Comparison of ENCODE assay signal across 18 cellular contexts in genomic region chr2:102509749-102510148, GRCh38. TPM values are rescaled to one million over a fixed set of nuclear protein-coding genes. Genes with fewer than 3 reads are reported as not detected.
DNase-seq lines count a peak whose midpoint lies in the region; ATAC-seq, FAIRE-seq and TF ChIP-seq lines count a peak whose summit lies in the region.
"Had no signal": no experiment of that assay in that cellular context is flagged by ENCODE, and none has a peak within 500 bp of the region (broad histone marks: within the 10 kb centered on the region; RNA-seq: fewer than 3 reads in every experiment).

No MANE protein-coding gene starts in this region.

- peaks cover 41% of the 10 kb centered on the region for H3K27me3 Mint-ChIP-seq in activated T-cell treated with anti-CD3 and anti-CD28 coated beads, Interleukin-2, amount 50 U/mL, for 72 hours (ENCODE audit: low read depth)
- peaks cover 15 to 26% of the 10 kb centered on the region in 2 donors for H3K27me3 Mint-ChIP-seq in stimulated activated naive B cell treated with anti-CD40 and anti-IgM and Interleukin-4, amounts not matched to agents 10 μg/mL and 1 μg/mL and 100 μg/mL, for 72 hours

- H3K4me3 ChIP-seq in choroid plexus epithelial cell (ENCODE audit: low read depth, low read length) = no peak overlapping the region
- H3K4me3 ChIP-seq: upper lobe of left lung had no signal

- TF ChIP-seq CTCF in choroid plexus epithelial cell (conservative IDR thresholded peaks at IDR 0.05; ENCODE audit: low read depth, low read length) = no peak

- H3K27ac Mint-ChIP-seq in activated T-cell treated with anti-CD3 and anti-CD28 coated beads, Interleukin-2, amount 50 U/mL, for 72 hours = peak overlapping the region; percentile 27
- peak overlapping the region; percentile 56 for H3K27ac Mint-ChIP-seq in stimulated activated naive B cell treated with anti-CD40 and anti-IgM and Interleukin-4, amounts not matched to agents 10 μg/mL and 1 μg/mL and 100 μg/mL, for 72 hours
- H3K27ac Mint-ChIP-seq: naive thymus-derived CD8-positive, alpha-beta T cell had no signal

- peak overlapping the region in 1 of 2 donors; percentile 33 for H3K4me3 Mint-ChIP-seq in activated T-cell treated with anti-CD3 and anti-CD28 coated beads, Interleukin-2, amount 50 U/mL, for 72 hours
- H3K4me3 Mint-ChIP-seq in stimulated activated naive B cell treated with anti-CD40 and anti-IgM and Interleukin-4, amounts not matched to agents 10 μg/mL and 1 μg/mL and 100 μg/mL, for 72 hours = peak overlapping the region; percentile 2 to 27
- H3K4me3 Mint-ChIP-seq: naive thymus-derived CD8-positive, alpha-beta T cell had no signal

- peak in 1 of 2 donors; percentile 8 for DNase-seq in activated T-cell treated with anti-CD3 and anti-CD28 coated beads, Interleukin-2, amount 50 U/mL, for 72 hours
- DNase-seq in activated T-cell treated with anti-CD3 and anti-CD28 coated beads for 4 hours = no peak
- peak; percentile 28 for DNase-seq in LHCN-M2 (ENCODE audit: low read depth)
- peak; percentile 50 for DNase-seq in choroid plexus epithelial cell (ENCODE audit: low read depth)
- no peak for DNase-seq in stimulated activated naive B cell treated with anti-CD40 and anti-IgM and Interleukin-4, amounts not matched to agents 10 μg/mL and 1 μg/mL and 100 μg/mL, for 72 hours
- no peak for DNase-seq in cerebellar nuclear complex (lab: John Stamatoyannopoulos, UW)
- no peak for DNase-seq in GM19239 (ENCODE audit: insufficient read length, low spot score)
- no peak for DNase-seq in amniotic stem cell (lab: John Stamatoyannopoulos, UW)
- DNase-seq: activated CD4-positive, CD25-positive, alpha-beta regulatory T cell; activated gamma-delta T cell; DMS79; kidney; naive thymus-derived CD8-positive, alpha-beta T cell; NCI-H1105 treated with DMSO at 0.1 percent for 48 hours; NCI-H524; upper lobe of left lung had no signal

- peaks cover 14% of the 10 kb centered on the region for H3K4me1 Mint-ChIP-seq in activated T-cell treated with anti-CD3 and anti-CD28 coated beads, Interleukin-2, amount 50 U/mL, for 72 hours (ENCODE audit: low read depth)
- H3K4me1 Mint-ChIP-seq in stimulated activated naive B cell treated with anti-CD40 and anti-IgM and Interleukin-4, amounts not matched to agents 10 μg/mL and 1 μg/mL and 100 μg/mL, for 72 hours = peaks cover 10 to 20% of the 10 kb centered on the region in 2 donors

- ATAC-seq in activated T-cell treated with anti-CD3 and anti-CD28 coated beads, Interleukin-2, amount 50 U/mL, for 72 hours (replicated peaks in 1 of 2) = peak; percentile 53 to 68
- ATAC-seq in stimulated activated naive B cell treated with anti-CD40 and anti-IgM and Interleukin-4, amounts not matched to agents 10 μg/mL and 1 μg/mL and 100 μg/mL, for 72 hours (replicated peaks) = peak; percentile 83 to 89
- ATAC-seq: naive thymus-derived CD8-positive, alpha-beta T cell had no signal

- H3K9me3 Mint-ChIP-seq in activated T-cell treated with anti-CD3 and anti-CD28 coated beads, Interleukin-2, amount 50 U/mL, for 72 hours = peaks cover 3% of the 10 kb centered on the region in 2 donors
- peaks cover 9 to 10% of the 10 kb centered on the region in 2 donors for H3K9me3 Mint-ChIP-seq in stimulated activated naive B cell treated with anti-CD40 and anti-IgM and Interleukin-4, amounts not matched to agents 10 μg/mL and 1 μg/mL and 100 μg/mL, for 72 hours

- H3K36me3 Mint-ChIP-seq in activated T-cell treated with anti-CD3 and anti-CD28 coated beads, Interleukin-2, amount 50 U/mL, for 72 hours (ENCODE audit: insufficient read depth in 2 of 2) = peaks cover 2 to 3% of the 10 kb centered on the region in 2 donors
- H3K36me3 Mint-ChIP-seq in stimulated activated naive B cell treated with anti-CD40 and anti-IgM and Interleukin-4, amounts not matched to agents 10 μg/mL and 1 μg/mL and 100 μg/mL, for 72 hours = peaks cover 3 to 5% of the 10 kb centered on the region in 2 donors
- H3K36me3 Mint-ChIP-seq: naive thymus-derived CD8-positive, alpha-beta T cell had no signal

- FAIRE-seq in GM19239 (lab: Jason Lieb, UNC) = no peak
- FAIRE-seq: GM18507, kidney had no signal

RNA-seq across cellular contexts. Expression of gene SLC9A4, which starts 36.7 kb away (rescaled TPM):
- under 1 TPM in 1 of 2 donors, not detected in 1; 0.14 TPM for total RNA-seq in activated T-cell treated with anti-CD3 and anti-CD28 coated beads, Interleukin-2, amount 50 U/mL, for 72 hours
- 0.06 TPM in 2 replicates for total RNA-seq in LHCN-M2 (2014; rRNA removed)
- 0.16 TPM for polyA plus RNA-seq in LHCN-M2 (2012)
- total RNA-seq: naive thymus-derived CD8-positive, alpha-beta T cell; upper lobe of left lung had no signal
- polyA plus RNA-seq: AG04450; naive thymus-derived CD8-positive, alpha-beta T cell had no signal

Comparison
In these comparisons a context has a peak if more than half of its experiments do, and no peak if none do; other contexts are left out.
1. DNase-seq: peak in LHCN-M2 (single experiment) and choroid plexus epithelial cell (single experiment); none in activated T-cell treated with anti-CD3 and anti-CD28 coated beads for 4 hours (single experiment), stimulated activated naive B cell treated with anti-CD40 and anti-IgM and Interleukin-4, amounts not matched to agents 10 μg/mL and 1 μg/mL and 100 μg/mL, for 72 hours (single experiment), cerebellar nuclear complex (0 of 2), GM19239 (single experiment) and amniotic stem cell (single experiment).